15 cellular contexts compared by ENCODE assay signal in genomic region chr1:114336360-114336759, GRCh38.
"Had no signal": no experiment of that assay in that cellular context is flagged by ENCODE, and none has a peak within 500 bp of the region (broad histone marks: within the 10 kb centered on the region; RNA-seq: fewer than 3 reads in every experiment).

No MANE protein-coding gene starts in this region.

- H3K27me3 ChIP-seq: adrenal gland had no signal

- H3K9me3 Mint-ChIP-seq: activated naive CD4-positive, alpha-beta T cell treated with anti-CD3 and anti-CD28 coated beads, Interleukin-2, amount 50 U/mL, for 24 hours; memory B cell had no signal

- DNase-seq: activated CD4-positive, alpha-beta memory T cell treated with anti-CD3 and anti-CD28 coated beads, Interleukin-2, amount 10 ng/mL, durations not matched to agents 7 days and 5 days; activated CD4-positive, alpha-beta T cell treated with anti-CD3 and anti-CD28 coated beads for 4 hours; activated T-cell treated with anti-CD3 and anti-CD28 coated beads, Interleukin-2, amount 50 U/mL, for 24 hours; adrenal gland; dorsolateral prefrontal cortex; endodermal cell; left ventricle myocardium inferior; naive thymus-derived CD8-positive, alpha-beta T cell; stimulated activated CD4-positive, alpha-beta T cell treated with anti-CD3 and anti-CD28 coated beads, Interleukin-12 subunit alpha, Interleukin-12 subunit beta, amount 100 ng/mL, for 4 hours; stimulated activated CD4-positive, alpha-beta T cell treated with anti-CD3 and anti-CD28 coated beads, Interleukin-2, amount 100 ng/mL, for 24 hours had no signal

- H3K27me3 Mint-ChIP-seq: activated CD4-positive, alpha-beta memory T cell treated with anti-CD3 and anti-CD28 coated beads, Interleukin-2, amount 10 ng/mL, durations not matched to agents 7 days and 5 days; activated naive CD4-positive, alpha-beta T cell treated with anti-CD3 and anti-CD28 coated beads, Interleukin-2, amount 50 U/mL, for 24 hours; activated T-cell treated with anti-CD3 and anti-CD28 coated beads, Interleukin-2, amount 50 U/mL, for 24 hours; naive thymus-derived CD8-positive, alpha-beta T cell had no signal

- H3K4me1 ChIP-seq: adrenal gland, left ventricle myocardium inferior had no signal

- H3K27ac ChIP-seq: adrenal gland, dorsolateral prefrontal cortex, hepatocyte, left ventricle myocardium inferior, neutrophil had no signal

- H3K36me3 Mint-ChIP-seq: memory B cell; naive thymus-derived CD8-positive, alpha-beta T cell; WTC11 had no signal

- H3K4me3 ChIP-seq: adrenal gland, dorsolateral prefrontal cortex, hepatocyte, left ventricle myocardium inferior had no signal

- H3K4me3 Mint-ChIP-seq: activated CD4-positive, alpha-beta memory T cell treated with anti-CD3 and anti-CD28 coated beads, Interleukin-2, amount 10 ng/mL, durations not matched to agents 7 days and 5 days; activated naive CD4-positive, alpha-beta T cell treated with anti-CD3 and anti-CD28 coated beads, Interleukin-2, amount 50 U/mL, for 24 hours; activated T-cell treated with anti-CD3 and anti-CD28 coated beads, Interleukin-2, amount 50 U/mL, for 24 hours; endodermal cell; memory B cell; naive thymus-derived CD8-positive, alpha-beta T cell; WTC11 had no signal

- H3K4me1 Mint-ChIP-seq: WTC11 had no signal

- H3K36me3 ChIP-seq: adrenal gland, left ventricle myocardium inferior, neutrophil had no signal

- H3K9me3 ChIP-seq: adrenal gland, left ventricle myocardium inferior, neutrophil had no signal

- H3K27ac Mint-ChIP-seq: activated CD4-positive, alpha-beta memory T cell treated with anti-CD3 and anti-CD28 coated beads, Interleukin-2, amount 10 ng/mL, durations not matched to agents 7 days and 5 days; activated naive CD4-positive, alpha-beta T cell treated with anti-CD3 and anti-CD28 coated beads, Interleukin-2, amount 50 U/mL, for 24 hours; activated T-cell treated with anti-CD3 and anti-CD28 coated beads, Interleukin-2, amount 50 U/mL, for 24 hours; endodermal cell; memory B cell; WTC11 had no signal
